Comparison of ENCODE assay signal across 16 cellular contexts in the genomic region with DNA sequence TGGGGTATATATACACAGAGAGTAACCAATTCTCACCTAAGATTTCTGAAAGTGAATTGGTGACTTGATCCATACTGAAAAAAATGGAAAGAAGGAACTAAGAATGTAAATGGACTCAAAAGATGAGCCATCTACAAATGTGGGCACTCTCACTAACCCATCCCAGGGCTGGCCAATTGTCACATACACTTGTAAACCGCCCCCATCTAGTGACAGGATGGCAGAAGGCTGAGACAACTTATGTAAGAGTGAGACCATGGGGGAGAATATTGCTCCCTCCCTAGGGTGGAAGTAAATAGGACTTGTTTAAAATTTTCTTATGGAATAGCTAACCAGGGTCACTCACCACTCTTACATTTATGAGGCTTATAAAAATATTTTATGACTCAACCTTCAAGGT.
A peak's percentile ranks its signal among the peaks of the same experiment; 100 is the strongest.
DNase-seq lines count a peak whose midpoint lies in the region; ATAC-seq, FAIRE-seq and TF ChIP-seq lines count a peak whose summit lies in the region.
"Had no signal": no experiment of that assay in that cellular context is flagged by ENCODE, and none has a peak within 500 bp of the region (broad histone marks: within the 10 kb centered on the region; RNA-seq: fewer than 3 reads in every experiment).

No MANE protein-coding gene starts in this region.

- H3K23ac ChIP-seq in H1 (ENCODE audit: insufficient read length) = no peak overlapping the region

- no peak overlapping the region for H2AFZ ChIP-seq in H1 (ENCODE audit: low read length)

- FAIRE-seq in H1 (lab: Jason Lieb, UNC) (no peak), urothelium cell line (lab: Jason Lieb, UNC) (peak; percentile 72)
- FAIRE-seq: A549, GM12892, GM19239 had no signal

- POLR2A ChIA-PET in H1 (lab: Charles Lee; ENCODE audit: partially characterized antibody) = no interaction called here
- POLR2A ChIA-PET in activated CD4-positive, alpha-beta memory T cell treated with anti-CD3 and anti-CD28 coated beads, Interleukin-2, amount 10 ng/mL, durations not matched to agents 7 days and 5 days (lab: Charles Lee) = no interaction called here

- H3K36me3 ChIP-seq in H7 (replicated peaks; ENCODE audit: control insufficient read depth, insufficient read depth, low read length) (no peaks in the 10 kb centered on the region), H1 (ENCODE audit: control insufficient read depth in 2 of 4, insufficient read depth in 4 of 4, low read length in 3 of 4) (no peaks in the 10 kb centered on the region)

- H3K79me1 ChIP-seq in H1 (ENCODE audit: low read depth, low read length) = no peaks in the 10 kb centered on the region

- no peaks in the 10 kb centered on the region for H3K27me3 ChIP-seq in H7 (ENCODE audit: control insufficient read depth, insufficient read depth, low read length)
- H3K27me3 ChIP-seq in H1 (replicated peaks in 1 of 4; ENCODE audit: control insufficient read depth in 3 of 4, extremely low read depth in 1 of 4, insufficient read depth in 3 of 4, low read length in 3 of 4) = no peaks in the 10 kb centered on the region
- H3K27me3 ChIP-seq in foreskin keratinocyte = no peaks in the 10 kb centered on the region

- H3K4me1 ChIP-seq in H1 (replicated peaks in 1 of 4; ENCODE audit: control insufficient read depth in 3 of 4, insufficient read depth in 4 of 4, low read length in 3 of 4) = no peaks in the 10 kb centered on the region
- no peaks in the 10 kb centered on the region for H3K4me1 ChIP-seq in foreskin keratinocyte
- H3K4me1 ChIP-seq: A549, Caco-2 had no signal

- CTCF ChIA-PET in H1 (lab: Charles Lee; ENCODE audit: partially characterized antibody) = interaction anchor here (1.2 kb wide), 1 partner anchor 274 kb away, joined by 3 read pairs; no protein-coding TSS in a partner anchor
- CTCF ChIA-PET in activated CD4-positive, alpha-beta memory T cell treated with anti-CD3 and anti-CD28 coated beads, Interleukin-2, amount 10 ng/mL, durations not matched to agents 7 days and 5 days (lab: Charles Lee) = no interaction called here

- no peak overlapping the region for H2BK20ac ChIP-seq in H1 (ENCODE audit: low read length)

- H3K27ac Mint-ChIP-seq in activated CD4-positive, alpha-beta memory T cell treated with anti-CD3 and anti-CD28 coated beads, Interleukin-2, amount 10 ng/mL, durations not matched to agents 7 days and 5 days = no peak overlapping the region
- H3K27ac Mint-ChIP-seq: CD14-positive monocyte; CD8-positive, alpha-beta memory T cell; IgD-negative memory B cell had no signal

- WGBS in H1 (ENCODE audit: extremely low coverage in 1 of 2, insufficient coverage in 1 of 2, insufficient read length in 1 of 2, insufficient replicate concordance in 2 of 2, low coverage in 1 of 2, low lambda C conversion rate in 2 of 2, missing lambda C conversion rate in 1 of 2), 2 experiments = 88% methylated on average over 1 of the region's 1 CpG; no CpG with 5 or more reads in 1 of the 2 experiments

- H3K4me3 ChIP-seq in H7 (ENCODE audit: insufficient read depth, low read depth, low read length) (no peak overlapping the region), H1 (ENCODE audit: extremely low read depth in 1 of 4, insufficient read depth in 2 of 4, low read depth in 3 of 4, low read length in 4 of 4) (no peak overlapping the region)
- H3K4me3 ChIP-seq: A549 had no signal

- H2AK5ac ChIP-seq in H1 (ENCODE audit: low read depth, low read length) = no peak overlapping the region

- H3K4me1 Mint-ChIP-seq in activated CD4-positive, alpha-beta memory T cell treated with anti-CD3 and anti-CD28 coated beads, Interleukin-2, amount 10 ng/mL, durations not matched to agents 7 days and 5 days = no peaks in the 10 kb centered on the region
- H3K4me1 Mint-ChIP-seq: CD14-positive monocyte; CD8-positive, alpha-beta memory T cell; IgD-negative memory B cell had no signal

- H4K91ac ChIP-seq in H1 (replicated peaks; ENCODE audit: insufficient read length, low read length) = no peak overlapping the region

- H3K56ac ChIP-seq in H1 (replicated peaks; ENCODE audit: insufficient read length, low read depth, low read length) = no peak overlapping the region

- H2BK12ac ChIP-seq in H1 (ENCODE audit: low read depth, low read length) = no peak overlapping the region

- DNase-seq in H7 (peak; percentile 35), H1 (ENCODE audit: low read depth in 1 of 2, low spot score in 2 of 2) (no peak), left colon (no peak), urothelium cell line (ENCODE audit: low spot score) (no peak), foreskin keratinocyte (no peak)
- DNase-seq in activated CD4-positive, alpha-beta memory T cell treated with anti-CD3 and anti-CD28 coated beads, Interleukin-2, amount 10 ng/mL, durations not matched to agents 7 days and 5 days = no peak
- DNase-seq: Caco-2; CD8-positive, alpha-beta memory T cell; DND-41; GDM1 had no signal

- H3K9ac ChIP-seq in H1 (replicated peaks in 1 of 4; ENCODE audit: extremely low read depth in 1 of 4, low read depth in 3 of 4, low read length in 3 of 4) = no peak overlapping the region

- no peak for TF ChIP-seq POLR2A in H1 (IDR thresholded peaks at IDR 0.05; ENCODE audit: control extremely low read depth in 1 of 2, low read depth in 2 of 2, low read length in 2 of 2)

- H3K4me2 ChIP-seq in H1 (ENCODE audit: insufficient read depth in 1 of 2, low read depth in 2 of 2, low read length in 2 of 2) = no peak overlapping the region
- H3K4me2 ChIP-seq: A549 had no signal

- H3K27ac ChIP-seq in H1 (ENCODE audit: low read depth, low read length) (no peak overlapping the region), foreskin keratinocyte (no peak overlapping the region)
- H3K27ac ChIP-seq: A549 had no signal

- no peak overlapping the region for H3K4ac ChIP-seq in H1 (replicated peaks; ENCODE audit: insufficient read length, low read depth, low read length)

- no peak overlapping the region for H4K5ac ChIP-seq in H1 (ENCODE audit: insufficient read length, low read depth, low read length)

- TF ChIP-seq CTCF in H1 (IDR thresholded peaks at IDR 0.05; ENCODE audit: control extremely low read depth in 1 of 3, insufficient read depth in 1 of 3, low read depth in 1 of 3, low read length in 3 of 3) (peak in 1 of 3 experiments; percentile 9; a peak in 2 of 4 replicates), foreskin keratinocyte (conservative IDR thresholded peaks at IDR 0.05) (no peak)

- H3K9me3 ChIP-seq in H1 (ENCODE audit: insufficient read depth in 2 of 2, low read depth in 1 of 2, low read length in 1 of 2) = peaks cover 0 to 2% of the 10 kb centered on the region in 2 experiments; a peak in 1 of 4 replicates
- H3K9me3 ChIP-seq: A549, Caco-2 had no signal

- no peaks in the 10 kb centered on the region for H4K20me1 ChIP-seq in H1 (replicated peaks in 1 of 2; ENCODE audit: control insufficient read depth in 1 of 2, insufficient read depth in 2 of 2, low read length in 2 of 2)

- no peaks in the 10 kb centered on the region for H3K27me3 Mint-ChIP-seq in activated CD4-positive, alpha-beta memory T cell treated with anti-CD3 and anti-CD28 coated beads, Interleukin-2, amount 10 ng/mL, durations not matched to agents 7 days and 5 days
- H3K27me3 Mint-ChIP-seq: IgD-negative memory B cell had no signal

- no peaks in the 10 kb centered on the region for H3K79me2 ChIP-seq in H1 (ENCODE audit: control insufficient read depth in 1 of 2, insufficient read depth in 2 of 2, low read length in 2 of 2)

- no peak overlapping the region for H3K4me3 Mint-ChIP-seq in activated CD4-positive, alpha-beta memory T cell treated with anti-CD3 and anti-CD28 coated beads, Interleukin-2, amount 10 ng/mL, durations not matched to agents 7 days and 5 days
- H3K4me3 Mint-ChIP-seq: CD14-positive monocyte; CD8-positive, alpha-beta memory T cell; IgD-negative memory B cell had no signal

- no peak overlapping the region for H2BK15ac ChIP-seq in H1 (ENCODE audit: low read length)

- ATAC-seq in left colon (peak; percentile 40), foreskin keratinocyte (no peak), HG02588 (IDR thresholded peaks at IDR 0.05; ENCODE audit: unreplicated experiment) (no peak)
- ATAC-seq: A549 had no signal

- H2BK5ac ChIP-seq in H1 (ENCODE audit: low read depth, low read length) = no peak overlapping the region

- no peak overlapping the region for H4K8ac ChIP-seq in H1 (ENCODE audit: extremely low read depth, insufficient read depth, low read length)

- H3K18ac ChIP-seq in H1 (ENCODE audit: extremely low read depth, low read length) = no peak overlapping the region

- H3K36me3 Mint-ChIP-seq in activated CD4-positive, alpha-beta memory T cell treated with anti-CD3 and anti-CD28 coated beads, Interleukin-2, amount 10 ng/mL, durations not matched to agents 7 days and 5 days (ENCODE audit: low read depth) = no peaks in the 10 kb centered on the region
- H3K36me3 Mint-ChIP-seq: CD14-positive monocyte; CD8-positive, alpha-beta memory T cell; IgD-negative memory B cell had no signal

- intact Hi-C loops in left colon (cut with DNase I, micrococcal nuclease) = no loop called here

- peak; percentile 40 to 55 for TF ChIP-seq RAD21 in H1 (IDR thresholded peaks at IDR 0.05 in 1 of 2, conservative IDR thresholded peaks at IDR 0.05 in 1 of 2; ENCODE audit: low read depth in 2 of 2, low read length in 2 of 2)

- peaks cover 4% of the 10 kb centered on the region for H3K9me3 Mint-ChIP-seq in activated CD4-positive, alpha-beta memory T cell treated with anti-CD3 and anti-CD28 coated beads, Interleukin-2, amount 10 ng/mL, durations not matched to agents 7 days and 5 days
- H3K9me3 Mint-ChIP-seq: IgD-negative memory B cell had no signal

- no peak overlapping the region for H3K14ac ChIP-seq in H1 (ENCODE audit: insufficient read length)

- no peak overlapping the region for H2BK120ac ChIP-seq in H1 (replicated peaks; ENCODE audit: low read depth, low read length)

- no peak for TF ChIP-seq EP300 in H1 (IDR thresholded peaks at IDR 0.05; ENCODE audit: borderline replicate concordance in 1 of 2, low read depth in 2 of 2, low read length in 2 of 2)

- H3K23me2 ChIP-seq in H1 (ENCODE audit: low read depth, low read length) = no peaks in the 10 kb centered on the region

TF ChIP-seq in H1, 55 proteins besides CTCF, POLR2A, EP300 and RAD21 (continues in another document):
- TF ChIP-seq, protein P1, sequence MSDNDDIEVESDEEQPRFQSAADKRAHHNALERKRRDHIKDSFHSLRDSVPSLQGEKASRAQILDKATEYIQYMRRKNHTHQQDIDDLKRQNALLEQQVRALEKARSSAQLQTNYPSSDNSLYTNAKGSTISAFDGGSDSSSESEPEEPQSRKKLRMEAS (IDR thresholded peaks at IDR 0.05) = no peak
- TF ChIP-seq SIN3A (conservative IDR thresholded peaks at IDR 0.05 in 1 of 2, IDR thresholded peaks at IDR 0.05 in 1 of 2; ENCODE audit: low read depth in 1 of 2, low read length in 2 of 2) (no peak), SIRT6 (IDR thresholded peaks at IDR 0.05; ENCODE audit: low read length) (no peak), BCL11A (IDR thresholded peaks at IDR 0.05; ENCODE audit: low read depth in 2 of 2, low read length in 2 of 2) (no peak), SIX5 (IDR thresholded peaks at IDR 0.05; ENCODE audit: low read depth, low read length) (no peak), GTF2F1 (IDR thresholded peaks at IDR 0.05; ENCODE audit: borderline replicate concordance, low read depth, low read length) (no peak), RNF2 (IDR thresholded peaks at IDR 0.05; ENCODE audit: borderline replicate concordance, low read depth, low read length, missing control alignments, poor library complexity, severe bottlenecking) (no peak), JUN (IDR thresholded peaks at IDR 0.05; ENCODE audit: low read depth, low read length) (no peak)
